ENCODE assay signal across 13 cellular contexts in the genomic region with DNA sequence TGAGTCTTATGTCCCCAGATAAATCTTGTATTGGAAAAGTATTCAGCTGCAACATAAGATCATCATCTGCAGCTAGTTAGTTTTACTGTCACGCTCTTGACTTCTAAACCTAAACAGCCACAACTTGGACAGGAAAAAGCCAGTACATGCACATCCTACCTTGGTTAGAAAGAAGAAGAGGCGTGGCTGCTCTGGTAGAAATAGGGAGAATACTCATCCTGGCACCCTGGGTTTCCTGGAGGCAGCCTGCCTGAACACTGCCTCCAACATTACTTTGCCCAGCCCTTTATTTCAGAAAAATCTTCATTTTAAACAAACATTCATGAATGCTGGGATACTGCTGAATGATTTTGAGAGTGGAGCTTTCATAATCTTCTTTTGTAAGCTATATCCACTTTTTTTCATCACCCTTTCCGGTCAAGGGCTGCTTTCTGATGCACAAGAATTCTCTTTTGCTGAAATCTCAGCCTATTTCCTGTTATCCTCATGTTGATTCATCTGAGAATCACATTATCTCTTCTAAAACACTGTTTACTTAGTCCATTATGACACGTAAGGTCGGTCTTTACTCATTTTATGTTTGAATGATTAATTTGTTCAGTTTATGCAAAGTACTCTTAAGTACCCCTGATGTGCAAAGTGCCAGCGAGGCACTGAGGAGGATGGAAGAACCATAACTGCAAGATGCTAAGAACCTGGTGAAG.
DNase-seq lines count a peak whose midpoint lies in the region; ATAC-seq and TF ChIP-seq lines count a peak whose summit lies in the region.
"Had no signal": no experiment of that assay in that cellular context is flagged by ENCODE, and none has a peak within 500 bp of the region (broad histone marks: within the 10 kb centered on the region; RNA-seq: fewer than 3 reads in every experiment).

No MANE protein-coding gene starts in this region.

- no peak overlapping the region for H3K9ac ChIP-seq in rectal smooth muscle tissue (ENCODE audit: low read length)

- H3K36me3 ChIP-seq in rectal smooth muscle tissue (ENCODE audit: control insufficient read depth, insufficient read depth, low read length), result peaks cover 2% of the 10 kb centered on the region

- TF ChIP-seq CTCF in WI38 (IDR thresholded peaks at IDR 0.05; ENCODE audit: low read depth, low read length), result no peak

- peak overlapping the region; percentile 11; the same call in 1 of the 2 replicates for H3K4me3 ChIP-seq in WI38 (ENCODE audit: low read depth, low read length)
- H3K4me3 ChIP-seq in rectal smooth muscle tissue (ENCODE audit: low read length), result no peak overlapping the region

- H3K27ac ChIP-seq in rectal smooth muscle tissue (ENCODE audit: low read depth, low read length), result peak overlapping the region; percentile 41

- H3K27me3 ChIP-seq in rectal smooth muscle tissue (ENCODE audit: control insufficient read depth, insufficient read depth, low read length), result no peaks in the 10 kb centered on the region

- peaks cover 23% of the 10 kb centered on the region for H3K4me1 ChIP-seq in rectal smooth muscle tissue (ENCODE audit: control insufficient read depth, insufficient read depth, low read length)

- DNase-seq in EH (ENCODE audit: low read depth) (peak; percentile 89), fibroblast of peridontal ligament (ENCODE audit: extremely low read depth) (peak; percentile 89)
- DNase-seq: activated CD4-positive, CD25-positive, alpha-beta regulatory T cell; activated naive CD4-positive, alpha-beta T cell treated with Interleukin-2 at 50 U/mL for 16 hours; CD8-positive, alpha-beta memory T cell; H7; NCI-H1417 treated with DMSO at 0.1 percent for 48 hours had no signal

- ATAC-seq in GM18519 (IDR thresholded peaks at IDR 0.05; ENCODE audit: low FRiP score, unreplicated experiment) (no peak), HG02884 (IDR thresholded peaks at IDR 0.05; ENCODE audit: unreplicated experiment) (no peak), HG02610 (IDR thresholded peaks at IDR 0.05; ENCODE audit: unreplicated experiment) (no peak), GM21381 (IDR thresholded peaks at IDR 0.05; ENCODE audit: unreplicated experiment) (no peak)
